Comparison of ENCODE assay signal across 13 cellular contexts in genomic region chr2:40487592-40487991, GRCh38. TPM values are rescaled to one million over a fixed set of nuclear protein-coding genes. Genes with fewer than 3 reads are reported as not detected.
DNase-seq lines count a peak whose midpoint lies in the region; ATAC-seq and TF ChIP-seq lines count a peak whose summit lies in the region.
"Had no signal": no experiment of that assay in that cellular context is flagged by ENCODE, and none has a peak within 500 bp of the region (broad histone marks: within the 10 kb centered on the region; RNA-seq: fewer than 3 reads in every experiment).

No MANE protein-coding gene starts in this region.

- no peak overlapping the region for H3K9ac ChIP-seq in endodermal cell (ENCODE audit: extremely low read depth, low read length, poor library complexity, severe bottlenecking)

- no peak overlapping the region for H3K4me3 Mint-ChIP-seq in CD14-positive monocyte
- H3K4me3 Mint-ChIP-seq in endodermal cell, result no peak overlapping the region
- H3K4me3 Mint-ChIP-seq: activated CD4-positive, alpha-beta T cell treated with anti-CD3 and anti-CD28 coated beads, Interleukin-2, amount 10 ng/mL, durations not matched to agents 24 days and 14 days; B cell; central memory CD8-positive, alpha-beta T cell had no signal

- H3K4me1 Mint-ChIP-seq in CD14-positive monocyte (peaks cover 61% of the 10 kb centered on the region), endodermal cell (peaks cover 5% of the 10 kb centered on the region)

- no peaks in the 10 kb centered on the region for H3K9me3 ChIP-seq in cardiac muscle cell (ENCODE audit: low read depth)
- no peaks in the 10 kb centered on the region for H3K9me3 ChIP-seq in endodermal cell (ENCODE audit: control insufficient read depth, low read length)

- H3K27ac ChIP-seq in cardiac muscle cell (peak overlapping the region; percentile 94), endodermal cell (ENCODE audit: low read depth, low read length) (no peak overlapping the region)

- DNase-seq in CD14-positive monocyte (ENCODE audit: low spot score) (peak; percentile 62), NOMO-1 treated with dmso at 0.1 percent for 144 hours (lab: John Stamatoyannopoulos, UW; ENCODE audit: unreplicated experiment) (peak; percentile 35), cardiac muscle cell (ENCODE audit: low read depth in 1 of 2, low spot score in 1 of 2) (peak; percentile 15 to 66), non-pigmented ciliary epithelial cell (ENCODE audit: low read depth) (peak; percentile 41), NCI-H187 (lab: John Stamatoyannopoulos, UW) (no peak), endodermal cell (no peak)
- DNase-seq: activated CD4-positive, alpha-beta T cell treated with anti-CD3 and anti-CD28 coated beads, Interleukin-2, amount 10 ng/mL, durations not matched to agents 24 days and 14 days; activated gamma-delta T cell treated with Interleukin-2 at 50 U/mL for 16 hours had no signal

- H3K27ac Mint-ChIP-seq in CD14-positive monocyte, result peak overlapping the region; percentile 84 to 96 (median 91)
- no peak overlapping the region for H3K27ac Mint-ChIP-seq in endodermal cell
- H3K27ac Mint-ChIP-seq: activated CD4-positive, alpha-beta T cell treated with anti-CD3 and anti-CD28 coated beads, Interleukin-2, amount 10 ng/mL, durations not matched to agents 24 days and 14 days; B cell had no signal

- intact Hi-C loops in CD14-positive monocyte (cut with micrococcal nuclease), result loop anchor here (5.0 kb wide), 1 partner anchor 35 kb away; the partner anchor contains the start of gene SLC8A1 (in 2 of the 2)

- H3K4me3 ChIP-seq in cardiac muscle cell, result no peak overlapping the region
- H3K4me3 ChIP-seq in endodermal cell (ENCODE audit: low read length), result no peak overlapping the region

- no peak for TF ChIP-seq CTCF in CD14-positive monocyte (IDR thresholded peaks at IDR 0.05)
- TF ChIP-seq CTCF in cardiac muscle cell (IDR thresholded peaks at IDR 0.05; ENCODE audit: low read depth, low read length), result no peak
- TF ChIP-seq CTCF in endodermal cell (conservative IDR thresholded peaks at IDR 0.05), result no peak

- H3K36me3 ChIP-seq in cardiac muscle cell (no peaks in the 10 kb centered on the region), endodermal cell (ENCODE audit: control insufficient read depth, insufficient read depth, low read length) (no peaks in the 10 kb centered on the region)

- ATAC-seq in GM21717 (IDR thresholded peaks at IDR 0.05; ENCODE audit: unreplicated experiment), result no peak
- ATAC-seq in GM18517 (IDR thresholded peaks at IDR 0.05; ENCODE audit: unreplicated experiment), result no peak

- no peaks in the 10 kb centered on the region for H3K27me3 ChIP-seq in cardiac muscle cell
- no peaks in the 10 kb centered on the region for H3K27me3 ChIP-seq in endodermal cell (ENCODE audit: control insufficient read depth, insufficient read depth, low read length, poor library complexity, severe bottlenecking)

- H3K27me3 Mint-ChIP-seq in CD14-positive monocyte (ENCODE audit: low read depth in 3 of 3), result peaks cover 0 to 1% (median 0%) of the 10 kb centered on the region in 3 donors
- no peaks in the 10 kb centered on the region for H3K27me3 Mint-ChIP-seq in endodermal cell (ENCODE audit: insufficient read depth)
- H3K27me3 Mint-ChIP-seq: activated CD4-positive, alpha-beta T cell treated with anti-CD3 and anti-CD28 coated beads, Interleukin-2, amount 10 ng/mL, durations not matched to agents 24 days and 14 days; B cell; central memory CD8-positive, alpha-beta T cell had no signal

- H3K9me3 Mint-ChIP-seq in CD14-positive monocyte (peaks cover 0 to 10% (median 5%) of the 10 kb centered on the region in 7 donors), endodermal cell (no peaks in the 10 kb centered on the region)
- H3K9me3 Mint-ChIP-seq: activated CD4-positive, alpha-beta T cell treated with anti-CD3 and anti-CD28 coated beads, Interleukin-2, amount 10 ng/mL, durations not matched to agents 24 days and 14 days had no signal

- WGBS in endodermal cell (ENCODE audit: insufficient coverage in 1 of 2, insufficient read length in 1 of 2), 2 experiments, result 93% methylated on average over 2 of the region's 3 CpGs; no CpG with 5 or more reads in 1 of the 2 experiments

- H3K36me3 Mint-ChIP-seq in CD14-positive monocyte (no peaks in the 10 kb centered on the region), endodermal cell (ENCODE audit: low read depth) (no peaks in the 10 kb centered on the region)

- H3K4me1 ChIP-seq in cardiac muscle cell (ENCODE audit: low read depth), result peaks cover 53% of the 10 kb centered on the region
- no peaks in the 10 kb centered on the region for H3K4me1 ChIP-seq in endodermal cell (ENCODE audit: control insufficient read depth, insufficient read depth, low read length)

RNA-seq across cellular contexts. Expression of gene SLC8A1, which starts 35.7 kb away (rescaled TPM):
- polyA plus RNA-seq in CD14-positive monocyte (10 to 100 TPM; 16.9 to 18.2 TPM), cardiac muscle cell (103 and 173 TPM in 2 replicates)
- total RNA-seq in cardiac muscle cell (492 and 682 TPM in 2 replicates), endodermal cell (1 to 10 TPM; 4.7 to 6.3 TPM)
- polyA plus RNA-seq in endodermal cell (2013, experiment 1 of 2), result 10.3 TPM
- 7.9 TPM for polyA plus RNA-seq in endodermal cell (2013, experiment 2 of 2)
- total RNA-seq: H4 had no signal

Comparison
In these comparisons a context has a peak if more than half of its experiments do, and no peak if none do; other contexts are left out.
1. DNase-seq: peak in CD14-positive monocyte (single experiment), NOMO-1 treated with dmso at 0.1 percent for 144 hours (single experiment), cardiac muscle cell (2 of 2) and non-pigmented ciliary epithelial cell (single experiment); none in NCI-H187 (0 of 2) and endodermal cell (single experiment).
2. RNA of gene SLC8A1, which starts 35.7 kb away (total RNA-seq): 492 to 682 TPM in cardiac muscle cell; 4.7 to 6.3 TPM in endodermal cell; every median in the first group is over 10 times any median in the second.